In genomic region chr2:41112228-41112627, GRCh38 we compare ENCODE assay signal across 25 cellular contexts.
"Had no signal": no experiment of that assay in that cellular context is flagged by ENCODE, and none has a peak within 500 bp of the region (broad histone marks: within the 10 kb centered on the region; RNA-seq: fewer than 3 reads in every experiment).

No MANE protein-coding gene starts in this region.

- H3K4me1 ChIP-seq: breast epithelium, colonic mucosa, esophagus squamous epithelium, heart left ventricle, prostate gland, tibial artery had no signal

- H3K27me3 ChIP-seq: breast epithelium, colonic mucosa, dorsolateral prefrontal cortex, esophagus squamous epithelium, heart left ventricle, tibial artery had no signal

- H3K27ac ChIP-seq: breast epithelium, colonic mucosa, dorsolateral prefrontal cortex, esophagus squamous epithelium, heart left ventricle, prostate gland, skin epidermis, tibial artery had no signal

- H3K9me3 ChIP-seq: breast epithelium, colonic mucosa, esophagus squamous epithelium, heart left ventricle, prostate gland, tibial artery had no signal

- DNase-seq: activated B cell treated with CpG ODN at 0.5 μM for 24 hours; activated CD4-positive, alpha-beta T cell treated with anti-CD3 and anti-CD28 coated beads for 36 hours; activated CD4-positive, alpha-beta T cell treated with anti-CD3 and anti-CD28 coated beads, Interleukin-2, amount 50 U/mL, for 4 hours; activated CD8-positive, alpha-beta memory T cell treated with anti-CD3 and anti-CD28 coated beads for 24 hours; activated CD8-positive, alpha-beta memory T cell treated with anti-CD3 and anti-CD28 coated beads, Interleukin-2, amount 50 U/mL, for 4 hours; activated naive CD4-positive, alpha-beta T cell; activated naive CD8-positive, alpha-beta T cell treated with anti-CD3 and anti-CD28 coated beads for 36 hours; activated T-cell treated with anti-CD3 and anti-CD28 coated beads, Interleukin-2, amount 50 U/mL, for 4 hours; colonic mucosa; dorsolateral prefrontal cortex; effector memory CD8-positive, alpha-beta T cell; esophagus squamous epithelium; naive B cell; stimulated activated CD4-positive, alpha-beta T cell treated with anti-CD3 and anti-CD28 coated beads, Interleukin-1b, Interleukin-23, amount 100 ng/mL, for 48 hours; substantia nigra; T-helper 9 cell; tibial artery had no signal

- H3K36me3 ChIP-seq: breast epithelium, colonic mucosa, esophagus squamous epithelium, heart left ventricle, prostate gland, tibial artery had no signal

- H3K4me3 Mint-ChIP-seq: activated B cell treated with CpG ODN at 0.5 μM for 24 hours; activated CD4-positive, alpha-beta T cell treated with anti-CD3 and anti-CD28 coated beads for 36 hours; activated naive CD8-positive, alpha-beta T cell treated with anti-CD3 and anti-CD28 coated beads for 36 hours; activated T-cell treated with anti-CD3 and anti-CD28 coated beads, Interleukin-2, amount 50 U/mL, for 4 hours; effector memory CD8-positive, alpha-beta T cell; naive B cell; neural crest cell; stimulated activated naive CD8-positive, alpha-beta T cell treated with anti-CD3 and anti-CD28 coated beads, Interleukin-15, Interleukin-2, amounts not matched to agents 100 ng/mL and 50 ng/mL, for 24 hours had no signal

- H3K27me3 Mint-ChIP-seq: activated B cell treated with CpG ODN at 0.5 μM for 24 hours; activated CD4-positive, alpha-beta T cell treated with anti-CD3 and anti-CD28 coated beads for 36 hours; activated naive CD8-positive, alpha-beta T cell treated with anti-CD3 and anti-CD28 coated beads for 36 hours; effector memory CD8-positive, alpha-beta T cell; naive B cell; stimulated activated naive CD8-positive, alpha-beta T cell treated with anti-CD3 and anti-CD28 coated beads, Interleukin-15, Interleukin-2, amounts not matched to agents 100 ng/mL and 50 ng/mL, for 24 hours had no signal

- H3K9me3 Mint-ChIP-seq: neural crest cell; stimulated activated naive CD8-positive, alpha-beta T cell treated with anti-CD3 and anti-CD28 coated beads, Interleukin-15, Interleukin-2, amounts not matched to agents 100 ng/mL and 50 ng/mL, for 24 hours had no signal

- H3K4me1 Mint-ChIP-seq: activated B cell treated with CpG ODN at 0.5 μM for 24 hours; activated CD4-positive, alpha-beta T cell treated with anti-CD3 and anti-CD28 coated beads for 36 hours; activated naive CD8-positive, alpha-beta T cell treated with anti-CD3 and anti-CD28 coated beads for 36 hours; naive B cell had no signal

- H3K4me3 ChIP-seq: breast epithelium, colonic mucosa, dorsolateral prefrontal cortex, esophagus squamous epithelium, heart left ventricle, lung, prostate gland, skin epidermis, tibial artery had no signal

- H3K36me3 Mint-ChIP-seq: activated naive CD8-positive, alpha-beta T cell treated with anti-CD3 and anti-CD28 coated beads for 36 hours; naive B cell had no signal

- ATAC-seq: activated CD4-positive, alpha-beta T cell treated with anti-CD3 and anti-CD28 coated beads for 36 hours; activated T-cell treated with anti-CD3 and anti-CD28 coated beads, Interleukin-2, amount 50 U/mL, for 4 hours; effector memory CD8-positive, alpha-beta T cell had no signal

- H3K27ac Mint-ChIP-seq: activated B cell treated with CpG ODN at 0.5 μM for 24 hours; activated CD4-positive, alpha-beta T cell treated with anti-CD3 and anti-CD28 coated beads for 36 hours; activated naive CD8-positive, alpha-beta T cell treated with anti-CD3 and anti-CD28 coated beads for 36 hours; activated T-helper 2 cell treated with anti-CD3 and anti-CD28 coated beads, Interferon-gamma antibody, Interleukin-2, Interleukin-4, amounts not matched to agents 10 μg/mL and 5 μg/mL and 100 μg/mL, durations not matched to agents 14 hours and 24 hours and 36 hours; effector memory CD8-positive, alpha-beta T cell; naive B cell; stimulated activated naive CD8-positive, alpha-beta T cell treated with anti-CD3 and anti-CD28 coated beads, Interleukin-15, Interleukin-2, amounts not matched to agents 100 ng/mL and 50 ng/mL, for 24 hours had no signal
